In the genomic region with DNA sequence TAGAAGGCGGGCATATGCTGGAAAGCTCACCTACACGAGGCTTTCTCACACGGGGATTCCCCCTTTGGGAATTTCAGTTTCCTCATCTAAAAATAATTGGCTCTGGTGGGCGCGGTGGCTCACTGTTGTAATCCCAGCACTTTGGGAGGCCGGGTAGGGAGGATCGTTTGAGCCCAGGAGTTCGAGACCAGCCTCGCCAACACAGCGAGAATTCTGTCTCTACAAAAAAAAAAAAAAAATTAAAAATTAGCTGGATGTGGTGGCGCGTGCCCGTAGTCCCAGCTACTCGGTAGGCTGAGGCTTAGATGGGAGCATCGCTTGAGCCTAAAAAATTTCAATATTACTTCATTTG, we compare ENCODE assay signal across 8 cellular contexts. TPM values are rescaled to one million over a fixed set of nuclear protein-coding genes. Genes with fewer than 3 reads are reported as not detected.
DNase-seq lines count a peak whose midpoint lies in the region; ATAC-seq, FAIRE-seq and TF ChIP-seq lines count a peak whose summit lies in the region.

No MANE protein-coding gene starts in this region.

- peak overlapping the region; percentile 80 for H3K27ac ChIP-seq in endothelial cell of umbilical vein (ENCODE audit: insufficient read depth, low read depth, low read length)

- H3K9me3 Mint-ChIP-seq in osteocyte (ENCODE audit: unreplicated experiment) = peaks cover 12% of the 10 kb centered on the region

- peak; percentile 7 for ATAC-seq in GM18502 (IDR thresholded peaks at IDR 0.05; ENCODE audit: poor library complexity, unreplicated experiment)

- H3K4me3 ChIP-seq in Loucy (ENCODE audit: low read length, poor library complexity, severe bottlenecking) = peak overlapping the region; percentile 95
- peak overlapping the region in 2 of 3 experiments; percentile 20 to 66 for H3K4me3 ChIP-seq in endothelial cell of umbilical vein (replicated peaks in 1 of 3; ENCODE audit: insufficient read depth in 1 of 3, low read depth in 1 of 3, low read length in 3 of 3)

- FAIRE-seq in endothelial cell of umbilical vein (lab: Jason Lieb, UNC) (no peak), RCC 7860 (lab: Jason Lieb, UNC) (no peak)

- H3K27ac Mint-ChIP-seq in osteocyte (ENCODE audit: unreplicated experiment) = peak overlapping the region; percentile 87

- H3K9ac ChIP-seq in Loucy (ENCODE audit: low read depth, low read length, poor library complexity, severe bottlenecking) = peak overlapping the region; percentile 91
- peak overlapping the region; percentile 21 for H3K9ac ChIP-seq in endothelial cell of umbilical vein (replicated peaks; ENCODE audit: extremely low read depth, insufficient read depth, low read length)

- DNase-seq in endothelial cell of umbilical vein (ENCODE audit: low read depth, low spot score) = no peak
- no peak for DNase-seq in osteocyte (ENCODE audit: extremely low spot score, unreplicated experiment)
- DNase-seq in erythroblast (lab: John Stamatoyannopoulos, UW) = no peak
- DNase-seq in NCI-H1694 (lab: John Stamatoyannopoulos, UW) = no peak
- no peak for DNase-seq in RCC 7860 (ENCODE audit: low spot score)
- no peak for DNase-seq in UCSD-AML1 (lab: John Stamatoyannopoulos, UW; ENCODE audit: unreplicated experiment)

- H3K27me3 ChIP-seq in Loucy (ENCODE audit: insufficient read depth, low read length, poor library complexity, severe bottlenecking) (no peaks in the 10 kb centered on the region), endothelial cell of umbilical vein (ENCODE audit: control insufficient read depth in 2 of 2, insufficient read depth in 2 of 2, low read length in 2 of 2) (no peaks in the 10 kb centered on the region)

- TF ChIP-seq CTCF in Loucy (conservative IDR thresholded peaks at IDR 0.05; ENCODE audit: low read length) (no peak), endothelial cell of umbilical vein (IDR thresholded peaks at IDR 0.05; ENCODE audit: extremely low read depth in 1 of 2, insufficient read depth in 1 of 2, low read depth in 1 of 2, low read length in 2 of 2) (no peak), osteocyte (IDR thresholded peaks at IDR 0.05) (no peak)

- no peaks in the 10 kb centered on the region for H3K9me2 ChIP-seq in Loucy (replicated peaks; ENCODE audit: low read depth, low read length)

- H3K36me3 ChIP-seq in Loucy (ENCODE audit: insufficient read depth, low read length) (no peaks in the 10 kb centered on the region), endothelial cell of umbilical vein (ENCODE audit: control insufficient read depth in 2 of 2, extremely low read depth in 1 of 2, insufficient read depth in 2 of 2, low read length in 2 of 2) (no peaks in the 10 kb centered on the region)

- H3K36me3 Mint-ChIP-seq in osteocyte (ENCODE audit: unreplicated experiment) = peaks cover 14% of the 10 kb centered on the region

- TF ChIP-seq POLR2A in endothelial cell of umbilical vein (IDR thresholded peaks at IDR 0.05; ENCODE audit: low read depth, low read length) (no peak), erythroblast (IDR thresholded peaks at IDR 0.05; ENCODE audit: low read length) (no peak)

- peaks cover 23% of the 10 kb centered on the region for H3K4me1 Mint-ChIP-seq in osteocyte (ENCODE audit: unreplicated experiment)

- H3K79me2 ChIP-seq in Loucy (ENCODE audit: insufficient read depth, low read length) (peaks cover 46% of the 10 kb centered on the region), endothelial cell of umbilical vein (ENCODE audit: control insufficient read depth, insufficient read depth, low read length) (peaks cover 30% of the 10 kb centered on the region)

- BruUV-seq in endothelial cell of umbilical vein (replicated peaks; lab: Mats Ljungman, UMichigan) = TSS peak; percentile 83

- peak overlapping the region; percentile 83 for H3K4me2 ChIP-seq in Loucy (ENCODE audit: low read depth, low read length, poor library complexity, severe bottlenecking)
- peak overlapping the region; percentile 19 for H3K4me2 ChIP-seq in endothelial cell of umbilical vein (ENCODE audit: insufficient read depth, low read length)

- no peaks in the 10 kb centered on the region for H3K9me1 ChIP-seq in endothelial cell of umbilical vein (replicated peaks; ENCODE audit: control insufficient read depth, extremely low read depth, insufficient read depth, low read length)

- H2AFZ ChIP-seq in Loucy (ENCODE audit: low read length) (peak overlapping the region; percentile 98), endothelial cell of umbilical vein (ENCODE audit: low read depth, low read length) (peak overlapping the region; percentile 77)

- peaks cover 14% of the 10 kb centered on the region for H4K20me1 ChIP-seq in Loucy (ENCODE audit: insufficient read depth, low read length, poor library complexity, severe bottlenecking)
- no peaks in the 10 kb centered on the region for H4K20me1 ChIP-seq in endothelial cell of umbilical vein (replicated peaks; ENCODE audit: control insufficient read depth, extremely low read depth, insufficient read depth, low read length)

- H3K4me3 Mint-ChIP-seq in osteocyte (ENCODE audit: unreplicated experiment) = peak overlapping the region; percentile 92

- no peaks in the 10 kb centered on the region for H3K27me3 Mint-ChIP-seq in osteocyte (ENCODE audit: unreplicated experiment)

- dilution Hi-C loops in endothelial cell of umbilical vein (cut with MboI; ENCODE audit: extremely low pct_ligation_motif_present, low sequenced_read_pairs) = no loop called here

- H3K9me3 ChIP-seq in Loucy (ENCODE audit: insufficient read depth, low read depth, low read length) (no peaks in the 10 kb centered on the region), endothelial cell of umbilical vein (replicated peaks; ENCODE audit: control insufficient read depth, insufficient read depth, low read length) (no peaks in the 10 kb centered on the region)

- intact Hi-C loops in endothelial cell of umbilical vein (cut with micrococcal nuclease) = loop anchor here (1.0 kb wide), 1 partner anchor 213 kb away; the partner anchor contains the start of genes FGD6 and VEZT

- H3F3A ChIP-seq in Loucy (ENCODE audit: low read depth) = no peaks in the 10 kb centered on the region

- H3K4me1 ChIP-seq in Loucy (ENCODE audit: insufficient read depth, low read length, poor library complexity, severe bottlenecking) (peaks cover 28% of the 10 kb centered on the region), endothelial cell of umbilical vein (ENCODE audit: control insufficient read depth, extremely low read depth, insufficient read depth, low read length) (peaks cover 6% of the 10 kb centered on the region)

- CTCF ChIA-PET in endothelial cell of umbilical vein (lab: Charles Lee) = interaction anchor here (0.8 to 1.6 kb wide), 4 partner anchors 10 to 902 kb away, joined by 3 to 6 read pairs (median 5); no protein-coding TSS in a partner anchor

- POLR2A ChIA-PET in endothelial cell of umbilical vein (lab: Charles Lee) = interaction anchor here (0.7 to 1.2 kb wide), 2 partner anchors 169 to 470 kb away, joined by 3 to 6 read pairs; partner anchors contain the start of gene METAP2

TF ChIP-seq in endothelial cell of umbilical vein, 7 proteins besides CTCF, POLR2A, EP300 and RAD21:
- TF ChIP-seq, protein P1, sequence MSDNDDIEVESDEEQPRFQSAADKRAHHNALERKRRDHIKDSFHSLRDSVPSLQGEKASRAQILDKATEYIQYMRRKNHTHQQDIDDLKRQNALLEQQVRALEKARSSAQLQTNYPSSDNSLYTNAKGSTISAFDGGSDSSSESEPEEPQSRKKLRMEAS (IDR thresholded peaks at IDR 0.05; ENCODE audit: insufficient read depth, insufficient read length) = no peak
- no peak for TF ChIP-seq EZH2 (IDR thresholded peaks at IDR 0.05; ENCODE audit: borderline replicate concordance, low read depth, low read length, severe bottlenecking)
- no peak for TF ChIP-seq FOS (IDR thresholded peaks at IDR 0.05; ENCODE audit: borderline replicate concordance, insufficient read depth, low read length)
- TF ChIP-seq JUN (IDR thresholded peaks at IDR 0.05; ENCODE audit: borderline replicate concordance, insufficient read depth, insufficient read length, low read depth) = no peak
- TF ChIP-seq POLR2AphosphoS5 (IDR thresholded peaks at IDR 0.05; ENCODE audit: insufficient read depth, low read depth, low read length) = no peak
- TF ChIP-seq GATA2 (IDR thresholded peaks at IDR 0.05; ENCODE audit: insufficient read depth, insufficient read length, low read depth, low read length) = no peak
- TF ChIP-seq MYC (IDR thresholded peaks at IDR 0.05; ENCODE audit: low read depth, low read length) = no peak

RNA-seq across cellular contexts. Expression of gene NDUFA12, which starts 0.4 kb away (rescaled TPM):
- total RNA-seq in endothelial cell of umbilical vein (126 and 140 TPM in 2 replicates), osteocyte (74.3 and 77.8 TPM in 2 replicates)
- 125 and 184 TPM in 2 replicates for polyA plus RNA-seq in endothelial cell of umbilical vein
- 166 and 235 TPM in 2 replicates for polyA plus RNA-seq in endothelial cell of umbilical vein (2011; cell fraction: cytosol; rRNA removed)
- polyA plus RNA-seq in endothelial cell of umbilical vein (2011; cell fraction: nucleus; rRNA removed) = 57.3 and 90.5 TPM in 2 replicates
- polyA plus RNA-seq in endothelial cell of umbilical vein (2012) = 192 and 278 TPM in 2 replicates
- 70.4 and 89.4 TPM in 2 replicates for polyA minus RNA-seq in endothelial cell of umbilical vein
- 58.7 TPM for polyA minus RNA-seq in endothelial cell of umbilical vein (2011; cell fraction: cytosol; rRNA and poly(A)+ RNA removed)
- 12.2 and 15.0 TPM in 2 replicates for polyA minus RNA-seq in endothelial cell of umbilical vein (2011; cell fraction: nucleus; rRNA and poly(A)+ RNA removed)
